Comparison of ENCODE assay signal across 8 cellular contexts in the genomic region with DNA sequence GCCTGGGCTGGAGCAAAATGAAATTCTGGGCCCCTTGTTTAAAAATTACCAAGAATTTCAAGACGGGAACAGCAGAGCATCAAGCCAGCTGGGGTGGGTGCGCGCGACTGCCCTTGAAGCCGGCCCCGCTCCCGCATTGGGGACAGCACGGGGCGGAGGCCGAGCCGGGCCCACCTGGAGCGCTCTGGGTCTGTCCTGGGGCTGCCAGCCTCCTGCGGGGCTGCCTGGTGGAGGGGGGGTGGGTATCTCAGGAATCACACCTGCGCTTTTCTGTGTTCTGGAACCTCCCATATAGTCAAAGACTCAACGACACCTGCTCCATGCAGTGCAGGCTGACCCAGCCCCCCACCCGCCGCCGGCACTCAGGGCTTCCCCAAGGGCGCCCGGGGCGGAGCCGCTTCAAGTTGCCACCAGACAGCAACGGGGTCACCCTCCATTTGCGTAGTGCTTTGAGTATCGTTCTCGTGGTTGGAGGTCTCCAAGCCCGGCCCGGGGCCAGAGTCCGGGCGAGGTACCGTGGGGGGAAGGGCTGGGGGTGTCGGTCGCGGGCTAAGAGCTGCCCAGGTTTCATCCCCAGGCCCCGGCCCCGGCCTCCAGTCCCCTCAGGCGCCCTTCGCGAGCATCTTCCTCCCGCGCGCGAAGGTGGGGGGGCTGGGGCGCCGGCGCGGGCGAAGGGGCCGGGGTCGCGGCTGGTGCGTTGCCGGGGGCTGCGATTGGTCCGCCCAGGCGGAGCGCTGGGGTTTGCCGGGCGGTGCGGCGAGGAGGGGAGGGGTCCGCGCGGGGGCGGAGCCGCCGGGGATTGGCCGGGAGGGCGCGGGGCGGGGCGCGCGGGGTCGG. TPM values are rescaled to one million over a fixed set of nuclear protein-coding genes. Genes with fewer than 3 reads are reported as not detected.
DNase-seq lines count a peak whose midpoint lies in the region; ATAC-seq and TF ChIP-seq lines count a peak whose summit lies in the region.

No MANE protein-coding gene starts in this region.

- no peak for TF ChIP-seq CTCF in osteocyte (IDR thresholded peaks at IDR 0.05)

- DNase-seq in NCI-H1436 (lab: John Stamatoyannopoulos, UW) (peak; percentile 46), NCI-H1436 treated with DMSO at 0.1 percent for 48 hours (lab: John Stamatoyannopoulos, UW) (no peak), NCI-H69 (lab: John Stamatoyannopoulos, UW) (peak; percentile 91), ecto neural progenitor cell (ENCODE audit: low spot score) (peak; percentile 89), osteocyte (ENCODE audit: extremely low spot score, unreplicated experiment) (no peak)

- H3K9me3 Mint-ChIP-seq in osteocyte (ENCODE audit: unreplicated experiment), result no peaks in the 10 kb centered on the region

- H3K27me3 Mint-ChIP-seq in osteocyte (ENCODE audit: unreplicated experiment), result no peaks in the 10 kb centered on the region

- peaks cover 46% of the 10 kb centered on the region for H3K4me1 Mint-ChIP-seq in osteocyte (ENCODE audit: unreplicated experiment)

- H3K36me3 Mint-ChIP-seq in osteocyte (ENCODE audit: unreplicated experiment), result no peaks in the 10 kb centered on the region

- no peak overlapping the region for H3K27ac Mint-ChIP-seq in osteocyte (ENCODE audit: unreplicated experiment)

- no peak for ATAC-seq in HG02840 (IDR thresholded peaks at IDR 0.05; ENCODE audit: low FRiP score, unreplicated experiment)
- ATAC-seq in HG03457 (IDR thresholded peaks at IDR 0.05; ENCODE audit: unreplicated experiment), result no peak
- ATAC-seq in HG03045 (IDR thresholded peaks at IDR 0.05; ENCODE audit: unreplicated experiment), result no peak

- H3K4me3 Mint-ChIP-seq in osteocyte (ENCODE audit: unreplicated experiment), result peak overlapping the region; percentile 71

RNA-seq across cellular contexts. Expression of gene TSPAN4, which starts 6.6 kb away (rescaled TPM):
- 163 and 175 TPM in 2 replicates for total RNA-seq in osteocyte

RNA-seq across cellular contexts. Expression of gene POLR2L, which starts 6.9 kb away (rescaled TPM):
- total RNA-seq in osteocyte, result 170 and 193 TPM in 2 replicates

RNA-seq across cellular contexts. Expression of gene CD151, which starts 16.5 kb away (rescaled TPM):
- 377 and 379 TPM in 2 replicates for total RNA-seq in osteocyte

RNA-seq across cellular contexts. Expression of gene CRACR2B, which starts 21.5 kb away (rescaled TPM):
- 3.9 and 4.2 TPM in 2 replicates for total RNA-seq in osteocyte

RNA-seq across cellular contexts. Expression of gene PNPLA2, which starts 30.5 kb away (rescaled TPM):
- 83.8 and 96.4 TPM in 2 replicates for total RNA-seq in osteocyte

Comparison
In these comparisons a context has a peak if more than half of its experiments do, and no peak if none do; other contexts are left out.
1. DNase-seq: peak in NCI-H1436 (single experiment), NCI-H69 (single experiment) and ecto neural progenitor cell (single experiment); none in NCI-H1436 treated with DMSO at 0.1 percent for 48 hours (single experiment) and osteocyte (single experiment).